Comparison of ENCODE assay signal across 10 cellular contexts in the genomic region with DNA sequence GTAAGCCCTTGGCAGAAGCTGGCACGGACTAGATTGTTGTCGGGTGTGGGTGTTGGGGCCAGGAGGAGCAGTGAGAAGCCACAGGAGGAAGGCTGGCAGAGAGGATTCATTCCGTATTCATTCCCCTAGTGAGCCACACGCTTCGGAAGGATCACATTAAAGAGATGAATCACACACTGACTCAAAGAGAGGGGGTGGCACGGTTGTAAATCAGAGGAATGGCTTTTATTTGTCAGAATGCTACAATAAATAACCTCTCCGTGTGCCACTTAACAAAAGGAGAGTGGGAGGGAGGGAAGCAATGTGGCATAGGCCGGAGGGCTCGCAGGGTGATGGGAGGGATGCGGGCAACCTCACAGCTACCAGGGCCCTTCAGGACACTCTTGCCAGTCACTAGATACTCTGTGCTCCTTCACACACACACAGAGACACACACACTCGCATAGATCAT.
DNase-seq lines count a peak whose midpoint lies in the region; ATAC-seq and TF ChIP-seq lines count a peak whose summit lies in the region.
"Had no signal": no experiment of that assay in that cellular context is flagged by ENCODE, and none has a peak within 500 bp of the region (broad histone marks: within the 10 kb centered on the region; RNA-seq: fewer than 3 reads in every experiment).

No MANE protein-coding gene starts in this region.

- no peaks in the 10 kb centered on the region for H3K79me2 ChIP-seq in hepatocyte

- H3K27ac Mint-ChIP-seq in activated CD4-positive, alpha-beta T cell treated with anti-CD3 and anti-CD28 coated beads, Interleukin-2, amount 10 ng/mL, durations not matched to agents 7 days and 5 days: no peak overlapping the region
- peak overlapping the region; percentile 21 to 45 for H3K27ac Mint-ChIP-seq in stimulated activated naive CD8-positive, alpha-beta T cell treated with anti-CD3 and anti-CD28 coated beads, Interleukin-15, amount 100 ng/mL, for 72 hours

- H3K27ac ChIP-seq in hepatocyte: no peak overlapping the region
- H3K27ac ChIP-seq in stomach: no peak overlapping the region
- H3K27ac ChIP-seq: C4-2B, right atrium auricular region had no signal

- TF ChIP-seq POLR2A in stomach (IDR thresholded peaks at IDR 0.05): no peak

- WGBS in hepatocyte (ENCODE audit: low lambda C conversion rate, missing lambda C conversion rate): 42% methylated on average over 11 of the region's 11 CpGs
- 52 to 67% (median 60%) methylated on average over 11 of the region's 11 CpGs for WGBS in stomach, 5 donors

- intact Hi-C loops in stomach (cut with DNase I; ENCODE audit: low total_unique reads): no loop called here

- H3K4me1 ChIP-seq in hepatocyte (ENCODE audit: insufficient read depth) (no peaks in the 10 kb centered on the region), stomach (peaks cover 0 to 3% (median 0%) of the 10 kb centered on the region in 4 donors)
- H3K4me1 ChIP-seq: right atrium auricular region had no signal

- H3K36me3 Mint-ChIP-seq in activated CD4-positive, alpha-beta T cell treated with anti-CD3 and anti-CD28 coated beads, Interleukin-2, amount 10 ng/mL, durations not matched to agents 7 days and 5 days (ENCODE audit: low read depth): peaks cover 23% of the 10 kb centered on the region

- H3K4me3 ChIP-seq in hepatocyte (no peak overlapping the region), stomach (no peak overlapping the region)
- H3K4me3 ChIP-seq: right atrium auricular region had no signal

- peak; percentile 94 for ATAC-seq in stimulated activated naive CD8-positive, alpha-beta T cell treated with anti-CD3 and anti-CD28 coated beads, Interleukin-15, amount 100 ng/mL, for 72 hours
- no peak for ATAC-seq in GM18867 (IDR thresholded peaks at IDR 0.05; ENCODE audit: unreplicated experiment)

- H3K36me3 ChIP-seq in hepatocyte (replicated peaks; ENCODE audit: insufficient read depth, low read depth) (no peaks in the 10 kb centered on the region), stomach (no peaks in the 10 kb centered on the region)
- H3K36me3 ChIP-seq: right atrium auricular region had no signal

- TF ChIP-seq CTCF in hepatocyte (IDR thresholded peaks at IDR 0.05; ENCODE audit: poor library complexity) (no peak), stomach (IDR thresholded peaks at IDR 0.05) (no peak)

- H3K4me2 ChIP-seq in hepatocyte: no peak overlapping the region

- POLR2A ChIA-PET in activated CD4-positive, alpha-beta T cell treated with anti-CD3 and anti-CD28 coated beads, Interleukin-2, amount 10 ng/mL, durations not matched to agents 7 days and 5 days (lab: Charles Lee): no interaction called here

- no peak overlapping the region for H2AFZ ChIP-seq in hepatocyte

- peak; percentile 41 to 42 for DNase-seq in activated CD4-positive, alpha-beta T cell treated with anti-CD3 and anti-CD28 coated beads for 24 hours (ENCODE audit: low read depth in 2 of 2)
- no peak for DNase-seq in activated CD4-positive, alpha-beta T cell treated with anti-CD3 and anti-CD28 coated beads, Interleukin-2, amount 10 ng/mL, durations not matched to agents 7 days and 5 days
- DNase-seq in activated T-cell treated with anti-CD3 and anti-CD28 coated beads for 48 hours (ENCODE audit: low read depth): peak; percentile 45
- DNase-seq in hepatocyte (ENCODE audit: low spot score): peak; percentile 41
- DNase-seq in stimulated activated naive CD8-positive, alpha-beta T cell treated with anti-CD3 and anti-CD28 coated beads, Interleukin-15, amount 100 ng/mL, for 72 hours: peak in 1 of 2 donors; percentile 45
- no peak for DNase-seq in stomach
- DNase-seq in COR-L47 (lab: John Stamatoyannopoulos, UW): no peak

- no peaks in the 10 kb centered on the region for H3K9me2 ChIP-seq in hepatocyte (replicated peaks; ENCODE audit: insufficient read depth)

- CTCF ChIA-PET in activated CD4-positive, alpha-beta T cell treated with anti-CD3 and anti-CD28 coated beads, Interleukin-2, amount 10 ng/mL, durations not matched to agents 7 days and 5 days (lab: Charles Lee): interaction anchor here (1.9 kb wide), 1 partner anchor 23 kb away, joined by 4 read pairs; no protein-coding TSS in a partner anchor

- peaks cover 16% of the 10 kb centered on the region for H3K4me1 Mint-ChIP-seq in activated CD4-positive, alpha-beta T cell treated with anti-CD3 and anti-CD28 coated beads, Interleukin-2, amount 10 ng/mL, durations not matched to agents 7 days and 5 days
- H3K4me1 Mint-ChIP-seq in stimulated activated naive CD8-positive, alpha-beta T cell treated with anti-CD3 and anti-CD28 coated beads, Interleukin-15, amount 100 ng/mL, for 72 hours: peaks cover 39% of the 10 kb centered on the region

- no peak for TF ChIP-seq EP300 in stomach (IDR thresholded peaks at IDR 0.05)

- peaks cover 12% of the 10 kb centered on the region for H3K9me3 Mint-ChIP-seq in activated CD4-positive, alpha-beta T cell treated with anti-CD3 and anti-CD28 coated beads, Interleukin-2, amount 10 ng/mL, durations not matched to agents 7 days and 5 days
- H3K9me3 Mint-ChIP-seq in stimulated activated naive CD8-positive, alpha-beta T cell treated with anti-CD3 and anti-CD28 coated beads, Interleukin-15, amount 100 ng/mL, for 72 hours: no peaks in the 10 kb centered on the region

- H3K9me3 ChIP-seq in hepatocyte (ENCODE audit: low read depth) (no peaks in the 10 kb centered on the region), stomach (no peaks in the 10 kb centered on the region)
- H3K9me3 ChIP-seq: right atrium auricular region had no signal

- no peak overlapping the region for H3K4me3 Mint-ChIP-seq in activated CD4-positive, alpha-beta T cell treated with anti-CD3 and anti-CD28 coated beads, Interleukin-2, amount 10 ng/mL, durations not matched to agents 7 days and 5 days
- peak overlapping the region; percentile 60 to 71 for H3K4me3 Mint-ChIP-seq in stimulated activated naive CD8-positive, alpha-beta T cell treated with anti-CD3 and anti-CD28 coated beads, Interleukin-15, amount 100 ng/mL, for 72 hours

- H3K27me3 ChIP-seq in hepatocyte (no peaks in the 10 kb centered on the region), stomach (no peaks in the 10 kb centered on the region)
- H3K27me3 ChIP-seq: right atrium auricular region had no signal

- H4K20me1 ChIP-seq in hepatocyte (ENCODE audit: insufficient read depth, poor library complexity, severe bottlenecking): no peaks in the 10 kb centered on the region

- no peaks in the 10 kb centered on the region for H3K27me3 Mint-ChIP-seq in activated CD4-positive, alpha-beta T cell treated with anti-CD3 and anti-CD28 coated beads, Interleukin-2, amount 10 ng/mL, durations not matched to agents 7 days and 5 days
- no peaks in the 10 kb centered on the region for H3K27me3 Mint-ChIP-seq in stimulated activated naive CD8-positive, alpha-beta T cell treated with anti-CD3 and anti-CD28 coated beads, Interleukin-15, amount 100 ng/mL, for 72 hours

Comparison
In these comparisons a context has a peak if more than half of its experiments do, and no peak if none do; other contexts are left out.
1. DNase-seq: peak in activated CD4-positive, alpha-beta T cell treated with anti-CD3 and anti-CD28 coated beads for 24 hours (2 of 2), activated T-cell treated with anti-CD3 and anti-CD28 coated beads for 48 hours (single experiment) and hepatocyte (single experiment); none in activated CD4-positive, alpha-beta T cell treated with anti-CD3 and anti-CD28 coated beads, Interleukin-2, amount 10 ng/mL, durations not matched to agents 7 days and 5 days (single experiment), stomach (single experiment) and COR-L47 (single experiment).